ENCODE assay signal across 16 cellular contexts in genomic region chr16:49875812-49876715, GRCh38. TPM values are rescaled to one million over a fixed set of nuclear protein-coding genes. Genes with fewer than 3 reads are reported as not detected.
DNase-seq lines count a peak whose midpoint lies in the region; ATAC-seq and TF ChIP-seq lines count a peak whose summit lies in the region.
"Had no signal": no experiment of that assay in that cellular context is flagged by ENCODE, and none has a peak within 500 bp of the region (broad histone marks: within the 10 kb centered on the region; RNA-seq: fewer than 3 reads in every experiment).

No MANE protein-coding gene starts in this region.

- H3K9me3 Mint-ChIP-seq in chondrocyte (ENCODE audit: low read depth), result no peaks in the 10 kb centered on the region
- H3K9me3 Mint-ChIP-seq in effector memory CD8-positive, alpha-beta T cell, result no peaks in the 10 kb centered on the region
- H3K9me3 Mint-ChIP-seq: activated CD4-positive, alpha-beta memory T cell treated with anti-CD3 and anti-CD28 coated beads, Interleukin-2, amount 10 ng/mL, durations not matched to agents 7 days and 5 days; activated naive CD4-positive, alpha-beta T cell treated with anti-CD3 and anti-CD28 coated beads, Interleukin-2, amount 50 U/mL, for 24 hours; dendritic cell treated with granulocyte-macrophage colony-stimulating factor and Interleukin-4, amounts not matched to agents 40 ng/mL and 50 ng/mL, for 4 days; natural killer cell treated with Interleukin-12 subunit alpha and Interleukin-12 subunit beta and Interleukin-15 and Interleukin-18, amount 100 ng/mL, for 72 hours had no signal

- H3K4me1 ChIP-seq in ES-I3 (ENCODE audit: insufficient read depth, low read length), result 0 out of 2 replicates have a peak, but pooled peaks cover 3% of the 10 kb centered on the region
- no peaks in the 10 kb centered on the region for H3K4me1 ChIP-seq in effector memory CD4-positive, alpha-beta T cell (ENCODE audit: control insufficient read depth, insufficient read depth, low read length, poor library complexity, severe bottlenecking)

- ATAC-seq in sciatic nerve, result peak; percentile 58
- ATAC-seq in effector memory CD8-positive, alpha-beta T cell (replicated peaks), result no peak

- peaks cover 7% of the 10 kb centered on the region for H3K4me1 Mint-ChIP-seq in chondrocyte (ENCODE audit: low read depth)
- peaks cover 0 to 2% of the 10 kb centered on the region in 2 donors for H3K4me1 Mint-ChIP-seq in effector memory CD8-positive, alpha-beta T cell (ENCODE audit: low read depth in 2 of 2)
- H3K4me1 Mint-ChIP-seq: activated CD4-positive, alpha-beta memory T cell treated with anti-CD3 and anti-CD28 coated beads, Interleukin-2, amount 10 ng/mL, durations not matched to agents 7 days and 5 days; activated naive CD4-positive, alpha-beta T cell treated with anti-CD3 and anti-CD28 coated beads, Interleukin-2, amount 50 U/mL, for 24 hours; IgD-negative memory B cell had no signal

- H3K9me3 ChIP-seq in ES-I3 (ENCODE audit: control insufficient read depth, insufficient read depth, low read length), result no peaks in the 10 kb centered on the region
- H3K9me3 ChIP-seq in effector memory CD4-positive, alpha-beta T cell (ENCODE audit: control insufficient read depth, low read length), result no peaks in the 10 kb centered on the region

- DNase-seq in chondrocyte (ENCODE audit: low spot score) (no peak), kidney epithelial cell (ENCODE audit: low read depth) (no peak), sciatic nerve (ENCODE audit: low spot score) (no peak), HK-2 (ENCODE audit: unreplicated experiment) (no peak), NCI-H1436 treated with DMSO at 0.1 percent for 48 hours (lab: John Stamatoyannopoulos, UW) (no peak)
- DNase-seq in effector memory CD8-positive, alpha-beta T cell, result no peak
- no peak for DNase-seq in effector memory CD4-positive, alpha-beta T cell
- DNase-seq: NCI-H1694 treated with DMSO at 0.1 percent for 48 hours had no signal

- H3K27me3 Mint-ChIP-seq in chondrocyte (ENCODE audit: low read depth), result peaks cover 3% of the 10 kb centered on the region
- peaks cover 55 to 75% of the 10 kb centered on the region in 2 donors for H3K27me3 Mint-ChIP-seq in effector memory CD8-positive, alpha-beta T cell

- no peak overlapping the region for H3K27ac ChIP-seq in effector memory CD4-positive, alpha-beta T cell (ENCODE audit: insufficient read depth, low read length, poor library complexity, severe bottlenecking)
- H3K27ac ChIP-seq: C4-2B had no signal

- no peaks in the 10 kb centered on the region for H3K36me3 Mint-ChIP-seq in chondrocyte (ENCODE audit: low read depth)
- no peaks in the 10 kb centered on the region for H3K36me3 Mint-ChIP-seq in effector memory CD8-positive, alpha-beta T cell (ENCODE audit: insufficient read depth)
- H3K36me3 Mint-ChIP-seq: activated naive CD4-positive, alpha-beta T cell treated with anti-CD3 and anti-CD28 coated beads, Interleukin-2, amount 50 U/mL, for 24 hours; natural killer cell treated with Interleukin-12 subunit alpha and Interleukin-12 subunit beta and Interleukin-15 and Interleukin-18, amount 100 ng/mL, for 72 hours had no signal

- H3K4me3 Mint-ChIP-seq in chondrocyte (ENCODE audit: unreplicated experiment), result peak overlapping the region; percentile 65
- no peak overlapping the region for H3K4me3 Mint-ChIP-seq in effector memory CD8-positive, alpha-beta T cell
- H3K4me3 Mint-ChIP-seq: activated CD4-positive, alpha-beta memory T cell treated with anti-CD3 and anti-CD28 coated beads, Interleukin-2, amount 10 ng/mL, durations not matched to agents 7 days and 5 days; activated naive CD4-positive, alpha-beta T cell treated with anti-CD3 and anti-CD28 coated beads, Interleukin-2, amount 50 U/mL, for 24 hours; dendritic cell treated with granulocyte-macrophage colony-stimulating factor and Interleukin-4, amounts not matched to agents 40 ng/mL and 50 ng/mL, for 4 days; natural killer cell treated with Interleukin-12 subunit alpha and Interleukin-12 subunit beta and Interleukin-15 and Interleukin-18, amount 100 ng/mL, for 72 hours had no signal

- no peak overlapping the region for H3K27ac Mint-ChIP-seq in chondrocyte (ENCODE audit: unreplicated experiment)
- no peak overlapping the region for H3K27ac Mint-ChIP-seq in effector memory CD8-positive, alpha-beta T cell
- H3K27ac Mint-ChIP-seq: activated CD4-positive, alpha-beta memory T cell treated with anti-CD3 and anti-CD28 coated beads, Interleukin-2, amount 10 ng/mL, durations not matched to agents 7 days and 5 days; activated naive CD4-positive, alpha-beta T cell treated with anti-CD3 and anti-CD28 coated beads, Interleukin-2, amount 50 U/mL, for 24 hours; dendritic cell treated with granulocyte-macrophage colony-stimulating factor and Interleukin-4, amounts not matched to agents 40 ng/mL and 50 ng/mL, for 4 days; IgD-negative memory B cell; natural killer cell treated with Interleukin-12 subunit alpha and Interleukin-12 subunit beta and Interleukin-15 and Interleukin-18, amount 100 ng/mL, for 72 hours had no signal

- peaks cover 23% of the 10 kb centered on the region for H3K27me3 ChIP-seq in kidney epithelial cell (ENCODE audit: control insufficient read depth, insufficient read depth, low read length)
- H3K27me3 ChIP-seq in effector memory CD4-positive, alpha-beta T cell (replicated peaks; ENCODE audit: control insufficient read depth, insufficient read depth, low read length, poor library complexity, severe bottlenecking), result peaks cover 24% of the 10 kb centered on the region

- peak overlapping the region; percentile 8 for H3K4me3 ChIP-seq in kidney epithelial cell (ENCODE audit: low read depth, low read length)
- no peak overlapping the region for H3K4me3 ChIP-seq in effector memory CD4-positive, alpha-beta T cell (ENCODE audit: insufficient read depth, low read depth, low read length, poor library complexity, severe bottlenecking)

- peak overlapping the region; percentile 51 for H3K9ac ChIP-seq in ES-I3 (ENCODE audit: low read depth, low read length)

- intact Hi-C loops in sciatic nerve (cut with DNase I), result no loop called here

- H3K36me3 ChIP-seq in ES-I3 (ENCODE audit: insufficient read depth, low read length) (no peaks in the 10 kb centered on the region), kidney epithelial cell (ENCODE audit: control insufficient read depth, insufficient read depth, low read length) (no peaks in the 10 kb centered on the region)
- no peaks in the 10 kb centered on the region for H3K36me3 ChIP-seq in effector memory CD4-positive, alpha-beta T cell (ENCODE audit: control insufficient read depth, insufficient read depth, low read length)

- TF ChIP-seq CTCF in chondrocyte (IDR thresholded peaks at IDR 0.05), result no peak
- TF ChIP-seq CTCF in kidney epithelial cell (IDR thresholded peaks at IDR 0.05; ENCODE audit: insufficient read depth, low read length, poor library complexity, severe bottlenecking), result no peak

RNA-seq across cellular contexts. Expression of gene ZNF423, which starts 20.2 kb away (rescaled TPM):
- total RNA-seq in chondrocyte, result 4.7 to 7.9 TPM (median 5.0 TPM) in 3 replicates
- total RNA-seq in kidney epithelial cell, result 3.6 and 5.5 TPM in 2 replicates
- 25.3 TPM for total RNA-seq in sciatic nerve
- total RNA-seq: activated CD4-positive, alpha-beta memory T cell treated with anti-CD3 and anti-CD28 coated beads, Interleukin-2, amount 10 ng/mL, durations not matched to agents 7 days and 5 days; natural killer cell treated with Interleukin-12 subunit alpha and Interleukin-12 subunit beta and Interleukin-15 and Interleukin-18, amount 100 ng/mL, for 72 hours; T-helper 1 cell treated with Interleukin-12 subunit alpha and Interleukin-12 subunit beta and Interleukin-4 antibody, amounts not matched to agents 30 ng/mL and 1 ng/mL, for 36 hours had no signal
